Comparison of ENCODE assay signal across 20 cellular contexts in the genomic region with DNA sequence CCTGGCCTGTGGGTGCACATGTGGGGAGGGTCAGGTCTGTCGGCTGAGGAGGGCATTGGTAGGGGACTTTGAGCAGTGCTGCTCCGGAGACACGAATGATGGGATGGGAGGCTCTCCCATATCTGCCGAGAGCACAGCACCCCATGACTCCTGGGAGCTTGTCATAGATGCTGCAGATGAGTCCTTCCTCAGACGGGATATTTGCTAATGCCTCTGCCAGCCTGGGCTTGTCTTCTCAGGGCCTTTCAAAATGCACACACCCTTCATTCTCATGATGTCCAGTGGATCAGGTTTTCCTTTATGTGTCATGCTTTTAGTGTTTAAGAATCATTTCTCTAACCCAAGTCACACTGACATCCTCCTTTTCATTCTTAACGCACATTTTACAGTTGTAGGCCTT. TPM values are rescaled to one million over a fixed set of nuclear protein-coding genes. Genes with fewer than 3 reads are reported as not detected.
DNase-seq lines count a peak whose midpoint lies in the region; ATAC-seq, FAIRE-seq and TF ChIP-seq lines count a peak whose summit lies in the region.
"Had no signal": no experiment of that assay in that cellular context is flagged by ENCODE, and none has a peak within 500 bp of the region (broad histone marks: within the 10 kb centered on the region; RNA-seq: fewer than 3 reads in every experiment).

No MANE protein-coding gene starts in this region.

- TF ChIP-seq EP300 in suprapubic skin (IDR thresholded peaks at IDR 0.05): no peak

- peaks cover 4% of the 10 kb centered on the region for H3K4me1 ChIP-seq in CD8-positive, alpha-beta T cell (ENCODE audit: insufficient read depth, low read length)
- H3K4me1 ChIP-seq in suprapubic skin (peaks cover 12% of the 10 kb centered on the region), uterus (no peaks in the 10 kb centered on the region)

- H3K27ac Mint-ChIP-seq in CD8-positive, alpha-beta T cell: peak overlapping the region; percentile 32
- H3K27ac Mint-ChIP-seq in T-helper 17 cell: peak overlapping the region; percentile 49
- H3K27ac Mint-ChIP-seq: GM23338 had no signal

- H3K36me3 Mint-ChIP-seq in CD8-positive, alpha-beta T cell: peaks cover 25% of the 10 kb centered on the region
- H3K36me3 Mint-ChIP-seq in T-helper 17 cell (ENCODE audit: low read depth): no peaks in the 10 kb centered on the region

- peaks cover 5% of the 10 kb centered on the region for H3K4me1 Mint-ChIP-seq in CD8-positive, alpha-beta T cell (ENCODE audit: low read depth)
- H3K4me1 Mint-ChIP-seq in T-helper 17 cell: peaks cover 2% of the 10 kb centered on the region
- H3K4me1 Mint-ChIP-seq: GM23338 had no signal

- TF ChIP-seq POLR2A in suprapubic skin (IDR thresholded peaks at IDR 0.05): no peak
- TF ChIP-seq POLR2A in GM12891 (IDR thresholded peaks at IDR 0.05; ENCODE audit: low read depth, low read length): no peak
- TF ChIP-seq POLR2A in uterus (IDR thresholded peaks at IDR 0.05): no peak

- no peak overlapping the region for H3K4me3 ChIP-seq in CD8-positive, alpha-beta T cell (ENCODE audit: low read depth, low read length)
- no peak overlapping the region for H3K4me3 ChIP-seq in suprapubic skin
- H3K4me3 ChIP-seq in uterus: no peak overlapping the region
- H3K4me3 ChIP-seq: GM23338, MG63 had no signal

- 73% methylated on average over 6 of the region's 6 CpGs for WGBS in suprapubic skin

- no peak overlapping the region for H3K4me3 Mint-ChIP-seq in CD8-positive, alpha-beta T cell
- no peak overlapping the region for H3K4me3 Mint-ChIP-seq in T-helper 17 cell
- H3K4me3 Mint-ChIP-seq: GM23338 had no signal

- H3K27me3 Mint-ChIP-seq in CD8-positive, alpha-beta T cell (ENCODE audit: low read depth): no peaks in the 10 kb centered on the region
- no peaks in the 10 kb centered on the region for H3K27me3 Mint-ChIP-seq in T-helper 17 cell

- peaks cover under 1% of the 10 kb centered on the region for H3K36me3 ChIP-seq in CD8-positive, alpha-beta T cell (ENCODE audit: insufficient read depth, low read length)
- H3K36me3 ChIP-seq in suprapubic skin (peaks cover 12% of the 10 kb centered on the region), uterus (no peaks in the 10 kb centered on the region)

- ATAC-seq in CD8-positive, alpha-beta T cell: no peak
- no peak for ATAC-seq in T-helper 17 cell
- peak; percentile 87 for ATAC-seq in esophagus mucosa
- ATAC-seq: GM23338, HCT116, Panc1 had no signal

- H3K9me3 Mint-ChIP-seq in CD8-positive, alpha-beta T cell: peaks cover 4% of the 10 kb centered on the region

- no peak overlapping the region for H3K27ac ChIP-seq in CD8-positive, alpha-beta T cell (ENCODE audit: low read depth, low read length)
- H3K27ac ChIP-seq in suprapubic skin (peak overlapping the region; percentile 78), uterus (no peak overlapping the region)

- intact Hi-C loops in CD8-positive, alpha-beta T cell (cut with DNase I, micrococcal nuclease): loop anchor here in 1 of 2 experiments (5.0 kb wide), 1 partner anchor 412 kb away; a partner anchor contains a TSS
- intact Hi-C loops in uterus (cut with DNase I; ENCODE audit: low total_unique reads): no loop called here

- no peak for TF ChIP-seq CTCF in CD8-positive, alpha-beta T cell (IDR thresholded peaks at IDR 0.05)
- TF ChIP-seq CTCF in suprapubic skin (IDR thresholded peaks at IDR 0.05) (no peak), uterus (IDR thresholded peaks at IDR 0.05) (no peak)

- FAIRE-seq in GM12891 (lab: Jason Lieb, UNC): no peak
- FAIRE-seq: GM12892 had no signal

- CTCF ChIA-PET in CD8-positive, alpha-beta T cell (lab: Charles Lee): no interaction called here

- POLR2A ChIA-PET in CD8-positive, alpha-beta T cell (lab: Charles Lee): no interaction called here

- no peak for DNase-seq in CD8-positive, alpha-beta T cell
- no peak for DNase-seq in T-helper 17 cell
- DNase-seq in suprapubic skin (ENCODE audit: low spot score in 2 of 2): no peak
- no peak for DNase-seq in NCI-H2227 (lab: John Stamatoyannopoulos, UW; ENCODE audit: unreplicated experiment)
- DNase-seq in GM12891 (ENCODE audit: insufficient read length, low spot score): no peak
- no peak for DNase-seq in uterus
- DNase-seq: C1 segment of cervical spinal cord, COR-L47, GF-D8, MG63, NCI-H1092 treated with DMSO at 0.1 percent for 48 hours, NCI-H2081 treated with DMSO at 0.1 percent for 48 hours, NCI-H2227 treated with DMSO at 0.1 percent for 48 hours, NCI-H524 treated with DMSO at 0.1 percent for 48 hours, Right ventricle myocardium superior had no signal

- H3K9me3 ChIP-seq in CD8-positive, alpha-beta T cell (ENCODE audit: low read length): no peaks in the 10 kb centered on the region
- H3K9me3 ChIP-seq in T-helper 17 cell (ENCODE audit: control insufficient read depth, low read length, poor library complexity, severe bottlenecking) (no peaks in the 10 kb centered on the region), suprapubic skin (no peaks in the 10 kb centered on the region), uterus (no peaks in the 10 kb centered on the region)

- H3K27me3 ChIP-seq in CD8-positive, alpha-beta T cell (ENCODE audit: insufficient read depth, low read length): no peaks in the 10 kb centered on the region
- H3K27me3 ChIP-seq in suprapubic skin (no peaks in the 10 kb centered on the region), uterus (no peaks in the 10 kb centered on the region)
- H3K27me3 ChIP-seq: MG63 had no signal

TF ChIP-seq in GM12891, 5 proteins besides CTCF, POLR2A, EP300 and RAD21:
- TF ChIP-seq TAF1 (IDR thresholded peaks at IDR 0.05; ENCODE audit: low read depth, low read length) (no peak), PAX5 (IDR thresholded peaks at IDR 0.05; ENCODE audit: insufficient read depth, low read length, severe bottlenecking) (no peak), POLR2AphosphoS5 (IDR thresholded peaks at IDR 0.05; ENCODE audit: low read depth, low read length) (no peak), SPI1 (IDR thresholded peaks at IDR 0.05; ENCODE audit: low read depth, low read length) (no peak), POU2F2 (IDR thresholded peaks at IDR 0.05; ENCODE audit: low read depth, low read length) (no peak)

RNA-seq across cellular contexts. Expression of a gene that starts 8.1 kb away (rescaled TPM):
- total RNA-seq in CD8-positive, alpha-beta T cell: 100 to 1,000 TPM; 134 to 145 TPM
- total RNA-seq in T-helper 17 cell (100 to 1,000 TPM; 108 to 127 TPM), esophagus mucosa (152 TPM), suprapubic skin (100 to 1,000 TPM; 378 to 392 (median 383) TPM), uterus (100 to 1,000 TPM; 111 to 175 (median 142) TPM)
- polyA plus RNA-seq in GM12891 (2012; ENCODE audit: low read depth, missing spikeins): 81.8 TPM

RNA-seq across cellular contexts. Expression of a gene that starts 20.2 kb away (rescaled TPM):
- total RNA-seq in CD8-positive, alpha-beta T cell: 10 to 100 TPM; 25.2 to 25.5 TPM
- total RNA-seq in T-helper 17 cell: 10 to 100 TPM; 31.4 TPM
- 118 TPM for total RNA-seq in esophagus mucosa
- 100 to 1,000 TPM in 2 of 4 donors, 10 to 100 TPM in 2; 82.9 to 131 (median 96.2) TPM for total RNA-seq in suprapubic skin
- 19.9 TPM for polyA plus RNA-seq in GM12891 (2012; ENCODE audit: low read depth, missing spikeins)
- 10 to 100 TPM in 3 of 4 donors, 1 to 10 TPM in 1; 5.4 to 37.6 (median 23.8) TPM for total RNA-seq in uterus

RNA-seq across cellular contexts. Expression of a gene that starts 22.2 kb away (rescaled TPM):
- total RNA-seq in CD8-positive, alpha-beta T cell: 1 to 10 TPM; 3.2 TPM
- total RNA-seq in T-helper 17 cell (1 to 10 TPM; 5.7 to 5.8 TPM), esophagus mucosa (1.3 TPM), suprapubic skin (1 to 10 TPM; 1.7 to 2.4 (median 2.1) TPM), uterus (1 to 10 TPM in 2 of 4 donors, not detected in 2; 1.7 to 1.9 TPM)
- 0.49 TPM for polyA plus RNA-seq in GM12891 (2012; ENCODE audit: low read depth, missing spikeins)

RNA-seq across cellular contexts. Expression of a gene that starts 45.4 kb away (rescaled TPM):
- total RNA-seq in CD8-positive, alpha-beta T cell: 1 to 10 TPM; 4.2 to 5.6 TPM
- 1 to 10 TPM; 3.8 to 6.0 TPM for total RNA-seq in T-helper 17 cell
- 3.0 TPM for total RNA-seq in esophagus mucosa
- 10 to 100 TPM in 1 of 4 donors, 1 to 10 TPM in 3; 6.3 to 17.8 (median 8.7) TPM for total RNA-seq in suprapubic skin
- 3.6 TPM for polyA plus RNA-seq in GM12891 (2012; ENCODE audit: low read depth, missing spikeins)
- 1 to 10 TPM in 1 of 4 donors, under 1 TPM in 2, not detected in 1; 0.14 to 2.2 (median 0.51) TPM for total RNA-seq in uterus

RNA-seq across cellular contexts. Expression of a gene that starts 45.6 kb away (rescaled TPM):
- total RNA-seq in CD8-positive, alpha-beta T cell: 10 to 100 TPM; 11.8 to 15.3 TPM
- 10 to 100 TPM; 24.6 to 29.4 TPM for total RNA-seq in T-helper 17 cell
- 19.6 TPM for total RNA-seq in esophagus mucosa
- 100 to 1,000 TPM in 1 of 4 donors, 10 to 100 TPM in 3; 82.6 to 113 (median 87.0) TPM for total RNA-seq in suprapubic skin
- polyA plus RNA-seq in GM12891 (2012; ENCODE audit: low read depth, missing spikeins): 12.0 TPM
- total RNA-seq in uterus: 10 to 100 TPM in 2 of 4 donors, 1 to 10 TPM in 1, under 1 TPM in 1; 0.59 to 13.1 (median 8.0) TPM
